22 cellular contexts compared by ENCODE assay signal in the genomic region with DNA sequence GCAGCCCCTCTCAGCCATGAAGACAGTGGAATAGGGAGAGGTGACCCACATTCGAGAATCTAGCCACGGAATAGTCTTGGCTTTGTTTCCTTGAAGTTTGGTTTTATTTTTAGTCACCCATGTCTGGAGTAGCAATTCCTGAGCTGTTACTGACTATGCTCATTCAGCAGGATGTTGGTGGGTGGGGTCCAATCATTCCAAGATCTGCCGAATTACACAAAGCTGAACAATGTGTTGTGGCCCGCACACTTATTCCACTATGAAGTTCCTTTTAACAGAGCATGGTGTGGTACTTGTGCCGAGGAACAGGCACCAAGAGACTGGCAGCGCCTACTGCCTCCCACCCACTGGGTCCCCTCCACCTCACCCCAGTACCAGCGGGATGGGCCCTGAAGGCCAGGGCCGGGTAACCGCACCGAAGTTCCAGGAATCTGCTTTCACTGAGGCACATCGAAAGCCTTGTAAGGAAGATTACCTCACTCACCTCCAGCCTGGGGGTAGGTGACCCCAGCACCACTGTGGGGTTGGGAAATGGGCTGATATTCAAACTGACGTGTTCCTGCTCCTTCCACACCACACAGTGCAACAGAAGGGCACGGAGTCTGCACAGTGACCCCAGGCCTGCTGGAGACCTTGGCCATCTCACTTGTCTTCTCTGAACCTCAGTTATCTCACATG. TPM values are rescaled to one million over a fixed set of nuclear protein-coding genes. Genes with fewer than 3 reads are reported as not detected.
DNase-seq lines count a peak whose midpoint lies in the region; ATAC-seq and FAIRE-seq lines count a peak whose summit lies in the region.
"Had no signal": no experiment of that assay in that cellular context is flagged by ENCODE, and none has a peak within 500 bp of the region (broad histone marks: within the 10 kb centered on the region; RNA-seq: fewer than 3 reads in every experiment).

No MANE protein-coding gene starts in this region.

- H3K27ac ChIP-seq in mesenchymal stem cell (ENCODE audit: low read length, poor library complexity, severe bottlenecking), result peak overlapping the region; percentile 66
- H3K27ac ChIP-seq: A549 had no signal

- H3K36me3 Mint-ChIP-seq in activated CD8-positive, alpha-beta T cell treated with anti-CD3 and anti-CD28 coated beads, Interleukin-2, amount 10 ng/mL, durations not matched to agents 7 days and 5 days (ENCODE audit: low read depth), result no peaks in the 10 kb centered on the region
- H3K36me3 Mint-ChIP-seq: CD14-positive monocyte had no signal

- FAIRE-seq in RCC 7860 (lab: Jason Lieb, UNC), result peak; percentile 93
- FAIRE-seq: A549, GM12891, GM18507, HepG2 had no signal

- H3K4me3 Mint-ChIP-seq in activated CD8-positive, alpha-beta T cell treated with anti-CD3 and anti-CD28 coated beads, Interleukin-2, amount 10 ng/mL, durations not matched to agents 7 days and 5 days, result no peak overlapping the region
- H3K4me3 Mint-ChIP-seq: CD14-positive monocyte had no signal

- H3K4me2 ChIP-seq in mesenchymal stem cell (ENCODE audit: low read length, poor library complexity, severe bottlenecking), result no peak overlapping the region
- H3K4me2 ChIP-seq: A549 had no signal

- ATAC-seq in GM21515 (IDR thresholded peaks at IDR 0.05; ENCODE audit: unreplicated experiment) (no peak), HG02973 (IDR thresholded peaks at IDR 0.05; ENCODE audit: unreplicated experiment) (no peak)
- ATAC-seq in activated CD8-positive, alpha-beta T cell treated with anti-CD3 and anti-CD28 coated beads, Interleukin-2, amount 10 ng/mL, durations not matched to agents 7 days and 5 days, result no peak
- ATAC-seq: A549, HepG2, PC-3 had no signal

- no peaks in the 10 kb centered on the region for H3K4me1 Mint-ChIP-seq in activated CD8-positive, alpha-beta T cell treated with anti-CD3 and anti-CD28 coated beads, Interleukin-2, amount 10 ng/mL, durations not matched to agents 7 days and 5 days (ENCODE audit: low read depth)
- H3K4me1 Mint-ChIP-seq: CD14-positive monocyte had no signal

- H3K36me3 ChIP-seq in mesenchymal stem cell (ENCODE audit: control insufficient read depth in 1 of 2, insufficient read depth in 2 of 2, low read depth in 1 of 2, low read length in 2 of 2), result no peaks in the 10 kb centered on the region

- no peaks in the 10 kb centered on the region for H3K27me3 Mint-ChIP-seq in activated CD8-positive, alpha-beta T cell treated with anti-CD3 and anti-CD28 coated beads, Interleukin-2, amount 10 ng/mL, durations not matched to agents 7 days and 5 days (ENCODE audit: low read depth)

- no peak overlapping the region for H3K18ac ChIP-seq in mesenchymal stem cell (ENCODE audit: low read depth in 1 of 2, low read length in 2 of 2)

- CTCF ChIA-PET in activated CD8-positive, alpha-beta T cell treated with anti-CD3 and anti-CD28 coated beads, Interleukin-2, amount 10 ng/mL, durations not matched to agents 7 days and 5 days (lab: Charles Lee), result interaction anchor here (0.6 kb wide), 1 partner anchor 1217 kb away, joined by 3 read pairs; no protein-coding TSS in a partner anchor

- no peak overlapping the region for H3K4me3 ChIP-seq in mesenchymal stem cell (ENCODE audit: insufficient read depth in 1 of 2, low read depth in 1 of 2, low read length in 2 of 2)
- H3K4me3 ChIP-seq: A549 had no signal

- WGBS in mesenchymal stem cell, result 91% methylated on average over 12 of the region's 13 CpGs

- no peaks in the 10 kb centered on the region for H3K9me3 Mint-ChIP-seq in activated CD8-positive, alpha-beta T cell treated with anti-CD3 and anti-CD28 coated beads, Interleukin-2, amount 10 ng/mL, durations not matched to agents 7 days and 5 days (ENCODE audit: insufficient read depth)
- H3K9me3 Mint-ChIP-seq: CD14-positive monocyte had no signal

- no peak overlapping the region for H3K23ac ChIP-seq in mesenchymal stem cell (ENCODE audit: low read length in 2 of 2)

- peaks cover under 1% of the 10 kb centered on the region for H3K9me3 ChIP-seq in mesenchymal stem cell (ENCODE audit: control insufficient read depth, low read length)
- H3K9me3 ChIP-seq: A549 had no signal

- in situ Hi-C loops in ACHN (cut with HindIII; ENCODE audit: low pct_ligation_motif_present, low pct_unique_long_range_greater_than_20kb, low sequenced_read_pairs), result no loop called here

- H2AK5ac ChIP-seq in mesenchymal stem cell (ENCODE audit: low read length, severe bottlenecking), result peak overlapping the region; percentile 90

- no peak overlapping the region for H4K8ac ChIP-seq in mesenchymal stem cell (ENCODE audit: low read length)

- peaks cover 15% of the 10 kb centered on the region for H3K4me1 ChIP-seq in mesenchymal stem cell (ENCODE audit: control insufficient read depth, insufficient read depth, low read depth, low read length)
- H3K4me1 ChIP-seq: A549 had no signal

- peaks cover 0 to 32% of the 10 kb centered on the region in 2 experiments for H3K27me3 ChIP-seq in mesenchymal stem cell (ENCODE audit: control insufficient read depth in 1 of 2, insufficient read depth in 1 of 2, low read length in 2 of 2)

- H3K9ac ChIP-seq in mesenchymal stem cell (ENCODE audit: low read length), result no peak overlapping the region

- no peak overlapping the region for H2BK5ac ChIP-seq in mesenchymal stem cell (ENCODE audit: low read depth, low read length, poor library complexity, severe bottlenecking)

- POLR2A ChIA-PET in activated CD8-positive, alpha-beta T cell treated with anti-CD3 and anti-CD28 coated beads, Interleukin-2, amount 10 ng/mL, durations not matched to agents 7 days and 5 days (lab: Charles Lee), result no interaction called here

- H3K14ac ChIP-seq in mesenchymal stem cell (ENCODE audit: low read length in 2 of 2), result no peak overlapping the region

- H2BK15ac ChIP-seq in mesenchymal stem cell (ENCODE audit: low read depth, poor library complexity, severe bottlenecking), result no peak overlapping the region

- H3K4ac ChIP-seq in mesenchymal stem cell (ENCODE audit: low read depth in 1 of 2, low read length in 2 of 2), result no peak overlapping the region

- no peak overlapping the region for H3K27ac Mint-ChIP-seq in activated CD8-positive, alpha-beta T cell treated with anti-CD3 and anti-CD28 coated beads, Interleukin-2, amount 10 ng/mL, durations not matched to agents 7 days and 5 days
- H3K27ac Mint-ChIP-seq: CD14-positive monocyte had no signal

- H3K79me1 ChIP-seq in mesenchymal stem cell (replicated peaks; ENCODE audit: low read length, poor library complexity, severe bottlenecking), result no peaks in the 10 kb centered on the region

- H4K91ac ChIP-seq in mesenchymal stem cell (ENCODE audit: low read length), result no peak overlapping the region

- H2AFZ ChIP-seq in mesenchymal stem cell (ENCODE audit: low read depth, low read length), result no peak overlapping the region

- H2BK120ac ChIP-seq in mesenchymal stem cell (ENCODE audit: low read depth, low read length), result no peak overlapping the region

- H2BK12ac ChIP-seq in mesenchymal stem cell (ENCODE audit: low read length in 2 of 2), result no peak overlapping the region

- DNase-seq in ACHN (peak; percentile 96), RCC 7860 (ENCODE audit: low spot score) (peak; percentile 80), glomerular visceral epithelial cell (ENCODE audit: extremely low spot score) (peak; percentile 71), mesenchymal stem cell (no peak), NCI-H1048 (lab: John Stamatoyannopoulos, UW) (no peak)
- DNase-seq in activated CD8-positive, alpha-beta T cell treated with anti-CD3 and anti-CD28 coated beads, Interleukin-2, amount 10 ng/mL, durations not matched to agents 7 days and 5 days, result no peak
- DNase-seq: GF-D8, KG1, NCI-H1436, NCI-H2081, NCI-H774, PC-3 had no signal

RNA-seq across cellular contexts. Expression of gene NPS, which starts 29.7 kb away (rescaled TPM):
- not detected for polyA plus RNA-seq in mesenchymal stem cell (2013, experiment 1 of 2)
- polyA plus RNA-seq in mesenchymal stem cell (2013, experiment 2 of 2), result not detected
- total RNA-seq in activated CD8-positive, alpha-beta T cell treated with anti-CD3 and anti-CD28 coated beads, Interleukin-2, amount 10 ng/mL, durations not matched to agents 7 days and 5 days, result not detected
- total RNA-seq: Daoy, H4, HepG2, NCI-H460, PC-3 had no signal
- polyA plus RNA-seq: A549, CD14-positive monocyte, HepG2 had no signal

Comparison
In these comparisons a context has a peak if more than half of its experiments do, and no peak if none do; other contexts are left out.
1. DNase-seq: peak in ACHN (single experiment), RCC 7860 (single experiment) and glomerular visceral epithelial cell (single experiment); none in mesenchymal stem cell (single experiment), activated CD8-positive, alpha-beta T cell treated with anti-CD3 and anti-CD28 coated beads, Interleukin-2, amount 10 ng/mL, durations not matched to agents 7 days and 5 days (single experiment) and NCI-H1048 (single experiment).